11 cellular contexts compared by ENCODE assay signal in genomic region chr1:43540653-43541071, GRCh38. TPM values are rescaled to one million over a fixed set of nuclear protein-coding genes. Genes with fewer than 3 reads are reported as not detected.
DNase-seq lines count a peak whose midpoint lies in the region; ATAC-seq lines count a peak whose summit lies in the region.
"Had no signal": no experiment of that assay in that cellular context is flagged by ENCODE, and none has a peak within 500 bp of the region (broad histone marks: within the 10 kb centered on the region; RNA-seq: fewer than 3 reads in every experiment).

No MANE protein-coding gene starts in this region.

- no peaks in the 10 kb centered on the region for H3K9me3 Mint-ChIP-seq in effector memory CD8-positive, alpha-beta T cell

- DNase-seq in left cardiac atrium (peak; percentile 78), Right ventricle myocardium superior (no peak), hippocampal formation (lab: John Stamatoyannopoulos, UW) (peak; percentile 43 to 66), posterior cingulate gyrus (peak in 8 of 10 donors; percentile 62 to 95 (median 68)), aorta (peak; percentile 81 to 89), SIG-M5 (lab: John Stamatoyannopoulos, UW) (no peak)
- no peak for DNase-seq in activated CD4-positive, alpha-beta T cell treated with anti-CD3 and anti-CD28 coated beads, Interleukin-2, amount 50 U/mL, for 48 hours
- no peak for DNase-seq in effector memory CD8-positive, alpha-beta T cell
- DNase-seq: glutamatergic neuron; NCI-H1694 treated with DMSO at 0.1 percent for 48 hours; stimulated activated CD4-positive, alpha-beta T cell treated with anti-CD3 and anti-CD28 coated beads, Interleukin-2, amount 100 ng/mL, for 48 hours had no signal

- no peaks in the 10 kb centered on the region for H3K9me3 ChIP-seq in aorta (ENCODE audit: control insufficient read depth, low read length)

- no peak overlapping the region for H3K27ac Mint-ChIP-seq in effector memory CD8-positive, alpha-beta T cell

- intact Hi-C loops in left cardiac atrium (cut with DNase I), result no loop called here
- intact Hi-C loops in Right ventricle myocardium superior (cut with DNase I), result no loop called here
- intact Hi-C loops in posterior cingulate gyrus (cut with DNase I), result no loop called here
- intact Hi-C loops in aorta (cut with DNase I), result no loop called here

- no peak overlapping the region for H3K4me3 Mint-ChIP-seq in effector memory CD8-positive, alpha-beta T cell

- H3K27me3 ChIP-seq in aorta (ENCODE audit: control insufficient read depth in 1 of 2, insufficient read depth in 2 of 2, low read length in 1 of 2), result no peaks in the 10 kb centered on the region

- WGBS in aorta, 2 donors, result 8 to 14% methylated on average over 15 of the region's 15 CpGs

- H3K4me1 ChIP-seq in aorta (ENCODE audit: control insufficient read depth in 1 of 2, insufficient read depth in 2 of 2, low read length in 2 of 2), result no peaks in the 10 kb centered on the region

- H3K4me3 ChIP-seq in aorta (ENCODE audit: low read length in 2 of 2), result no peak overlapping the region

- ATAC-seq in left cardiac atrium, result peak; percentile 46 to 63
- no peak for ATAC-seq in Right ventricle myocardium superior (ENCODE audit: poor library complexity)
- peak; percentile 66 for ATAC-seq in aorta (ENCODE audit: low FRiP score)
- ATAC-seq in effector memory CD8-positive, alpha-beta T cell (replicated peaks), result no peak

- H3K27me3 Mint-ChIP-seq in effector memory CD8-positive, alpha-beta T cell, result peaks cover 0 to 16% of the 10 kb centered on the region in 2 donors

- peaks cover 2% of the 10 kb centered on the region for H3K36me3 Mint-ChIP-seq in effector memory CD8-positive, alpha-beta T cell (ENCODE audit: insufficient read depth)

- no peaks in the 10 kb centered on the region for H3K36me3 ChIP-seq in aorta (ENCODE audit: control insufficient read depth in 1 of 2, insufficient read depth in 2 of 2, low read length in 1 of 2)

- peak overlapping the region; percentile 26 to 47 for H3K27ac ChIP-seq in aorta (ENCODE audit: low read depth in 1 of 2, low read length in 2 of 2)

- no peaks in the 10 kb centered on the region for H3K4me1 Mint-ChIP-seq in effector memory CD8-positive, alpha-beta T cell (ENCODE audit: low read depth in 2 of 2)

RNA-seq across cellular contexts. Expression of gene PTPRF, which starts 10.0 kb away (rescaled TPM):
- total RNA-seq in left cardiac atrium (10 to 100 TPM; 37.4 to 63.1 TPM), Right ventricle myocardium superior (4.2 TPM), aorta (10 to 100 TPM; 59.6 to 86.2 TPM)
- 10 to 100 TPM; 11.6 to 21.7 TPM for polyA plus RNA-seq in aorta

Comparison
In these comparisons a context has a peak if more than half of its experiments do, and no peak if none do; other contexts are left out.
1. ATAC-seq: peak in left cardiac atrium (2 of 2) and aorta (single experiment); none in Right ventricle myocardium superior (single experiment) and effector memory CD8-positive, alpha-beta T cell (single experiment).
2. DNase-seq: peak in left cardiac atrium (single experiment), hippocampal formation (2 of 2), posterior cingulate gyrus (8 of 10) and aorta (2 of 2); none in Right ventricle myocardium superior (single experiment), activated CD4-positive, alpha-beta T cell treated with anti-CD3 and anti-CD28 coated beads, Interleukin-2, amount 50 U/mL, for 48 hours (0 of 2), SIG-M5 (single experiment) and effector memory CD8-positive, alpha-beta T cell (0 of 3).